Comparison of ENCODE assay signal across 9 cellular contexts in genomic region chr17:7043544-7044268, GRCh38. TPM values are rescaled to one million over a fixed set of nuclear protein-coding genes. Genes with fewer than 3 reads are reported as not detected.
DNase-seq lines count a peak whose midpoint lies in the region; ATAC-seq lines count a peak whose summit lies in the region.
"Had no signal": no experiment of that assay in that cellular context is flagged by ENCODE, and none has a peak within 500 bp of the region (broad histone marks: within the 10 kb centered on the region; RNA-seq: fewer than 3 reads in every experiment).

TSS of gene SLC16A11 (minus strand) at chr17:7044092. CDS start at chr17:7043513, 579 bp downstream.

- H3K27ac ChIP-seq in SJCRH30: no peak within 1 kb of the TSS
- H3K27ac ChIP-seq in mesodermal cell (ENCODE audit: low read depth, low read length, severe bottlenecking): no peak within 1 kb of the TSS
- no peak within 1 kb of the TSS for H3K27ac ChIP-seq in thymus (ENCODE audit: low read depth)
- H3K27ac ChIP-seq: C4-2B had no signal

- H3K4me1 ChIP-seq in SJCRH30: no peaks in the 10 kb centered on the region
- H3K4me1 ChIP-seq in mesodermal cell (ENCODE audit: control insufficient read depth, insufficient read depth, low read length, poor library complexity, severe bottlenecking): peaks cover 18% of the 10 kb centered on the region
- peaks cover 11% of the 10 kb centered on the region for H3K4me1 ChIP-seq in thymus (ENCODE audit: control insufficient read depth, insufficient read depth, low read length)

- DNase-seq in NCI-H2196 (lab: John Stamatoyannopoulos, UW; ENCODE audit: unreplicated experiment): peak; percentile 35
- no peak for DNase-seq in NCI-H2196 treated with DMSO at 0.1 percent for 48 hours (lab: John Stamatoyannopoulos, UW; ENCODE audit: unreplicated experiment)
- peak; percentile 36 to 47 for DNase-seq in SJCRH30
- DNase-seq in dermis blood vessel endothelial cell: peak; percentile 60

- ATAC-seq in HG02642 (IDR thresholded peaks at IDR 0.05; ENCODE audit: poor library complexity, unreplicated experiment) (no peak), GM21529 (IDR thresholded peaks at IDR 0.05; ENCODE audit: unreplicated experiment) (no peak)

- 6 to 8% methylated on average over 32 to 34 of the region's 58 CpGs for WGBS in mesodermal cell (ENCODE audit: insufficient coverage in 2 of 2), 2 experiments
- WGBS in thymus: 2% methylated on average over 58 of the region's 58 CpGs

- peak within 1 kb of the TSS; percentile 38 for H3K4me3 ChIP-seq in SJCRH30
- peak within 1 kb of the TSS; percentile 17 for H3K4me3 ChIP-seq in mesodermal cell (ENCODE audit: extremely low read depth, insufficient read depth, low read length, poor library complexity, severe bottlenecking)
- peak within 1 kb of the TSS; percentile 26 for H3K4me3 ChIP-seq in thymus (ENCODE audit: low read length)

- H3K36me3 ChIP-seq in SJCRH30 (no peaks in the 10 kb centered on the region), mesodermal cell (ENCODE audit: control insufficient read depth, insufficient read depth, low read length) (no peaks in the 10 kb centered on the region), thymus (ENCODE audit: control insufficient read depth, insufficient read depth) (no peaks in the 10 kb centered on the region)

- H3K27me3 ChIP-seq in SJCRH30 (no peaks in the 10 kb centered on the region), thymus (ENCODE audit: control insufficient read depth, insufficient read depth) (peaks cover 38% of the 10 kb centered on the region)

- no peaks in the 10 kb centered on the region for H3K9me3 ChIP-seq in SJCRH30 (replicated peaks)
- no peaks in the 10 kb centered on the region for H3K9me3 ChIP-seq in mesodermal cell (ENCODE audit: control insufficient read depth, low read length)
- no peaks in the 10 kb centered on the region for H3K9me3 ChIP-seq in thymus (ENCODE audit: control insufficient read depth)

RNA-seq across cellular contexts. Expression of gene SLC16A11, which starts in this region (rescaled TPM):
- not detected in 2 replicates for total RNA-seq in SJCRH30 (2014; rRNA removed; shearing (Covaris generic))
- 1.1 and 1.5 TPM in 2 replicates for total RNA-seq in dermis blood vessel endothelial cell
- 0.33 TPM for polyA plus RNA-seq in mesodermal cell (2013, experiment 1 of 2)
- polyA plus RNA-seq in mesodermal cell (2013, experiment 2 of 2): not detected
- polyA plus RNA-seq in thymus: 7.4 TPM

Comparison
In these comparisons a context has a peak if more than half of its experiments do, and no peak if none do; other contexts are left out.
1. Peak in DNase-seq and H3K4me3 ChIP-seq in SJCRH30; RNA of the gene not detected or under 1 TPM.